ENCODE assay signal across 1 cellular context in the genomic region with DNA sequence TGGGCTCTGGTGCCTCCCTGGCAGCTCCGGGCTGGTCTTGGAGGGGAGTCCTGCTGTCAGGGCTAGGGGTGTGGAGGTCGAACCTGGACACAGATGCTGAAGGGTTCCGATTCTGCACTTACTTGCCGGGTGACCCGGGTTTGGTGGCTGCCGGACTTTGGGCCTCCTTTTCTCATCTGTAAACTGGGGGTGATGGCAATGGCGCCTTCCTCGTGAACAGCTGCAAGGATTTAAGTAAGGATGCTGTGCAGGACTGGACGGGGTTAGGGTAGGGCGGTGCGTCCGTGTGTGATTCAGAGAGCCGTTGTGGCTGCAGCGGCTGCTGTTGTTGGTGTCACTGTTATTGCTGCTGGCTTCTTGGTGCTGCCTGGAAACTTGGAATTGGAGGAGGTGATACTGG.
TF ChIP-seq lines count a peak whose summit lies in the region.

No MANE protein-coding gene starts in this region.

TF ChIP-seq in H1, 55 proteins besides CTCF, POLR2A, EP300 and RAD21:
- TF ChIP-seq JUN (IDR thresholded peaks at IDR 0.05; ENCODE audit: low read depth, low read length): no peak
- TF ChIP-seq NANOG (IDR thresholded peaks at IDR 0.05; ENCODE audit: insufficient read depth, low read depth, low read length, poor library complexity, severe bottlenecking): no peak
- TF ChIP-seq KDM1A (IDR thresholded peaks at IDR 0.05; ENCODE audit: borderline replicate concordance, low read length): no peak
- no peak for TF ChIP-seq SAP30 (IDR thresholded peaks at IDR 0.05; ENCODE audit: insufficient read depth, insufficient replicate concordance, low read length)
- no peak for TF ChIP-seq TBP (IDR thresholded peaks at IDR 0.05; ENCODE audit: low read depth, low read length)
- TF ChIP-seq TEAD4 (IDR thresholded peaks at IDR 0.05; ENCODE audit: low read depth, low read length): no peak
- TF ChIP-seq YY1 (IDR thresholded peaks at IDR 0.05; ENCODE audit: low read depth, low read length): no peak
- no peak for TF ChIP-seq SRF (IDR thresholded peaks at IDR 0.05; ENCODE audit: low read depth, low read length)
- TF ChIP-seq RNF2 (IDR thresholded peaks at IDR 0.05; ENCODE audit: borderline replicate concordance, low read depth, low read length, missing control alignments, poor library complexity, severe bottlenecking): no peak
